ENCODE assay signal across 29 cellular contexts in the genomic region with DNA sequence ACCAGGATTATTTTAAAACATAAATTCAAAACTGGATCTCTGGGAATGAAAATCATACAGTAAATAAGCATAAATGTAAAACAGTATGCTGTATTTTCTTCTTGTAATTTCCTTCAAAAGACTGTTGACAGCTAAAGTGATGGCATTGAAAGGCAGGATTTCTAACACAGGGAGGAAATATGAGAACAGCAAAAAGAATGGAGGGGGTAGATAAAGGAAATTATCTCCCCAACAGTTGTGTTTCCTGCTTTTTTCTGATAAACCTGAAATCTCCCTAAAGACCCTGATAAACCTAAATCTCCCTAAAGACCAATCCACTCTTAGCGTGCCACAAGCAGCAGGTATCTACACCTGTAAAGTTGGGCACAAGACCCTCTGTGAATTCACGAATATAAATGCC.
"Had no signal": no experiment of that assay in that cellular context is flagged by ENCODE, and none has a peak within 500 bp of the region (broad histone marks: within the 10 kb centered on the region; RNA-seq: fewer than 3 reads in every experiment).

No MANE protein-coding gene starts in this region.

- H3K27ac ChIP-seq: adrenal gland had no signal

- H3K36me3 ChIP-seq: adrenal gland had no signal

- H3K4me3 ChIP-seq: adrenal gland, MG63, SK-N-MC had no signal

- DNase-seq: activated B cell treated with CpG ODN at 0.5 μM for 24 hours; activated CD4-positive, alpha-beta memory T cell treated with anti-CD3 and anti-CD28 coated beads for 36 hours; activated CD4-positive, alpha-beta T cell treated with anti-CD3 and anti-CD28 coated beads for 1 hour; activated CD4-positive, alpha-beta T cell treated with anti-CD3 and anti-CD28 coated beads, Interleukin-2, amount 10 ng/mL, durations not matched to agents 24 days and 14 days; activated CD8-positive, alpha-beta memory T cell treated with anti-CD3 and anti-CD28 coated beads for 24 hours; activated gamma-delta T cell; activated naive CD4-positive, alpha-beta T cell treated with anti-CD3 and anti-CD28 coated beads for 36 hours; activated T-cell treated with anti-CD3 and anti-CD28 coated beads, Interleukin-2, amount 50 U/mL, for 48 hours; adrenal gland; anterior cingulate cortex; central memory CD4-positive, alpha-beta T cell; MG63; MV-4-11; NCI-H1092 treated with DMSO at 0.1 percent for 48 hours; NCI-H1417 treated with DMSO at 0.1 percent for 48 hours; NCI-H1694 treated with DMSO at 0.1 percent for 48 hours; NCI-H2029 treated with DMSO at 0.1 percent for 48 hours; NCI-H345; NCI-H510A treated with DMSO at 0.1 percent for 48 hours; NCI-H69; RPMI8226; T-cell; T-helper 2 cell; T1000 had no signal

- H3K4me3 Mint-ChIP-seq: activated B cell treated with CpG ODN at 0.5 μM for 24 hours; activated CD4-positive, alpha-beta memory T cell treated with anti-CD3 and anti-CD28 coated beads for 36 hours; activated CD4-positive, alpha-beta T cell treated with anti-CD3 and anti-CD28 coated beads, Interleukin-2, amount 10 ng/mL, durations not matched to agents 24 days and 14 days; activated naive CD4-positive, alpha-beta T cell treated with anti-CD3 and anti-CD28 coated beads for 36 hours; activated naive CD8-positive, alpha-beta T cell; activated T-helper 17 cell treated with anti-CD3 and anti-CD28 coated beads, Interleukin-2, amount 50 U/mL, for 72 hours; IgD-negative memory B cell; T-cell had no signal

- ATAC-seq: activated T-helper 17 cell treated with anti-CD3 and anti-CD28 coated beads, Interleukin-2, amount 50 U/mL, for 72 hours; Right ventricle myocardium inferior; T-cell had no signal

- H3K27me3 Mint-ChIP-seq: activated B cell treated with CpG ODN at 0.5 μM for 24 hours; activated CD4-positive, alpha-beta memory T cell treated with anti-CD3 and anti-CD28 coated beads for 36 hours; activated CD4-positive, alpha-beta T cell treated with anti-CD3 and anti-CD28 coated beads, Interleukin-2, amount 10 ng/mL, durations not matched to agents 24 days and 14 days; activated naive CD8-positive, alpha-beta T cell; activated T-helper 17 cell treated with anti-CD3 and anti-CD28 coated beads, Interleukin-2, amount 50 U/mL, for 72 hours; IgD-negative memory B cell; T-cell had no signal

- H3K27ac Mint-ChIP-seq: activated B cell treated with CpG ODN at 0.5 μM for 24 hours; activated CD4-positive, alpha-beta memory T cell treated with anti-CD3 and anti-CD28 coated beads for 36 hours; activated CD4-positive, alpha-beta T cell treated with anti-CD3 and anti-CD28 coated beads, Interleukin-2, amount 10 ng/mL, durations not matched to agents 24 days and 14 days; activated naive CD4-positive, alpha-beta T cell treated with anti-CD3 and anti-CD28 coated beads for 36 hours; activated naive CD8-positive, alpha-beta T cell; activated T-helper 17 cell treated with anti-CD3 and anti-CD28 coated beads, Interleukin-2, amount 50 U/mL, for 72 hours; T-cell had no signal

- H3K4me1 ChIP-seq: adrenal gland had no signal

- H3K9me3 ChIP-seq: MG63 had no signal

- H3K27me3 ChIP-seq: adrenal gland, MG63 had no signal
